In genomic region chr18:57901819-57902600, GRCh38 we compare ENCODE assay signal across 18 cellular contexts.
DNase-seq lines count a peak whose midpoint lies in the region; ATAC-seq and TF ChIP-seq lines count a peak whose summit lies in the region.
"Had no signal": no experiment of that assay in that cellular context is flagged by ENCODE, and none has a peak within 500 bp of the region (broad histone marks: within the 10 kb centered on the region; RNA-seq: fewer than 3 reads in every experiment).

No MANE protein-coding gene starts in this region.

- H3K4me3 ChIP-seq in fibroblast of pulmonary artery (replicated peaks; ENCODE audit: low read depth, low read length) = no peak overlapping the region
- H3K4me3 ChIP-seq in retinal pigment epithelial cell (ENCODE audit: low read length) = no peak overlapping the region
- H3K4me3 ChIP-seq: prostate gland had no signal

- no peak overlapping the region for H3K27ac ChIP-seq in substantia nigra (ENCODE audit: low read depth, low read length, poor library complexity, severe bottlenecking)
- H3K27ac ChIP-seq: KMS-11, prostate gland had no signal

- TF ChIP-seq CTCF in fibroblast of pulmonary artery (IDR thresholded peaks at IDR 0.05; ENCODE audit: low read length, missing control alignments) = no peak
- no peak for TF ChIP-seq CTCF in retinal pigment epithelial cell (conservative IDR thresholded peaks at IDR 0.05; ENCODE audit: low read depth, low read length)

- peak; percentile 74 for DNase-seq in HPDE6-E6E7 (ENCODE audit: extremely low spot score)
- peak; percentile 36 for DNase-seq in RPMI8226
- peak; percentile 21 for DNase-seq in fibroblast of pulmonary artery (ENCODE audit: low read depth)
- DNase-seq in retinal pigment epithelial cell (ENCODE audit: low read depth) = peak; percentile 75
- no peak for DNase-seq in substantia nigra (lab: John Stamatoyannopoulos, UW)
- DNase-seq in stimulated activated CD4-positive, alpha-beta T cell treated with anti-CD3 and anti-CD28 coated beads, Interleukin-12 subunit alpha, Interleukin-12 subunit beta, amount 100 ng/mL, for 4 hours = no peak
- DNase-seq: activated CD4-positive, CD25-positive, alpha-beta regulatory T cell; activated T-cell treated with anti-CD3 and anti-CD28 coated beads for 4 hours; amniotic stem cell; DMS153; midbrain; NK-92 treated with Interleukin-12 subunit alpha and Interleukin-12 subunit beta, amount 100 ng/mL, for 24 hours; stimulated activated CD8-positive, alpha-beta memory T cell treated with anti-CD3 and anti-CD28 coated beads, Interleukin-4, amount 100 ng/mL, for 48 hours; SW 1271 had no signal

- no peak for ATAC-seq in HG03025 (IDR thresholded peaks at IDR 0.05; ENCODE audit: low FRiP score, unreplicated experiment)
- no peak for ATAC-seq in GM19455 (IDR thresholded peaks at IDR 0.05; ENCODE audit: unreplicated experiment)

Comparison
In these comparisons a context has a peak if more than half of its experiments do, and no peak if none do; other contexts are left out.
1. DNase-seq: peak in HPDE6-E6E7 (single experiment), RPMI8226 (single experiment), fibroblast of pulmonary artery (single experiment) and retinal pigment epithelial cell (single experiment); none in substantia nigra (0 of 49) and stimulated activated CD4-positive, alpha-beta T cell treated with anti-CD3 and anti-CD28 coated beads, Interleukin-12 subunit alpha, Interleukin-12 subunit beta, amount 100 ng/mL, for 4 hours (single experiment).